Comparison of ENCODE assay signal across 13 cellular contexts in genomic region chr4:141705048-141705746, GRCh38.
DNase-seq lines count a peak whose midpoint lies in the region; ATAC-seq and TF ChIP-seq lines count a peak whose summit lies in the region.
"Had no signal": no experiment of that assay in that cellular context is flagged by ENCODE, and none has a peak within 500 bp of the region (broad histone marks: within the 10 kb centered on the region; RNA-seq: fewer than 3 reads in every experiment).

No MANE protein-coding gene starts in this region.

- no peaks in the 10 kb centered on the region for H3K27me3 ChIP-seq in CD8-positive, alpha-beta T cell (ENCODE audit: insufficient read depth, low read length)
- H3K27me3 ChIP-seq: neural progenitor cell had no signal

- DNase-seq in activated B cell treated with CpG ODN at 0.5 μM for 24 hours (no peak), NCI-H2081 (lab: John Stamatoyannopoulos, UW) (no peak), dedifferentiated amniotic fluid mesenchymal stem cell (ENCODE audit: extremely low spot score) (no peak)
- DNase-seq in CD8-positive, alpha-beta T cell = no peak
- no peak for DNase-seq in activated T-helper 2 cell treated with anti-CD3 and anti-CD28 coated beads, Interferon-gamma antibody, Interleukin-2, Interleukin-4, amounts not matched to agents 10 μg/mL and 5 μg/mL and 100 μg/mL, durations not matched to agents 14 hours and 24 hours and 36 hours (ENCODE audit: low spot score)
- DNase-seq: cerebellar nuclear complex, kidney glomerular epithelial cell, NCI-H1105 treated with DMSO at 0.1 percent for 48 hours had no signal

- TF ChIP-seq CTCF in activated B cell treated with CpG ODN at 0.5 μM for 24 hours (IDR thresholded peaks at IDR 0.05) = no peak
- TF ChIP-seq CTCF in CD8-positive, alpha-beta T cell (IDR thresholded peaks at IDR 0.05) = no peak

- H3K4me3 Mint-ChIP-seq in activated B cell treated with CpG ODN at 0.5 μM for 24 hours = peak overlapping the region; percentile 6
- H3K4me3 Mint-ChIP-seq in CD8-positive, alpha-beta T cell = no peak overlapping the region
- no peak overlapping the region for H3K4me3 Mint-ChIP-seq in activated T-helper 2 cell treated with anti-CD3 and anti-CD28 coated beads, Interferon-gamma antibody, Interleukin-2, Interleukin-4, amounts not matched to agents 10 μg/mL and 5 μg/mL and 100 μg/mL, durations not matched to agents 14 hours and 24 hours and 36 hours (ENCODE audit: low read depth)
- H3K4me3 Mint-ChIP-seq: neural progenitor cell had no signal

- no peaks in the 10 kb centered on the region for H3K36me3 Mint-ChIP-seq in activated B cell treated with CpG ODN at 0.5 μM for 24 hours (ENCODE audit: low read depth)
- H3K36me3 Mint-ChIP-seq in CD8-positive, alpha-beta T cell = no peaks in the 10 kb centered on the region
- H3K36me3 Mint-ChIP-seq in activated T-helper 2 cell treated with anti-CD3 and anti-CD28 coated beads, Interferon-gamma antibody, Interleukin-2, Interleukin-4, amounts not matched to agents 10 μg/mL and 5 μg/mL and 100 μg/mL, durations not matched to agents 14 hours and 24 hours and 36 hours (ENCODE audit: low read depth) = no peaks in the 10 kb centered on the region
- H3K36me3 Mint-ChIP-seq: neural progenitor cell had no signal

- TF ChIP-seq POLR2A in GM18505 (IDR thresholded peaks at IDR 0.05; ENCODE audit: borderline replicate concordance, extremely low read depth, insufficient read depth, insufficient read length) = no peak

- ATAC-seq in GM18505 (IDR thresholded peaks at IDR 0.05; ENCODE audit: unreplicated experiment) = peak; percentile 70
- peak; percentile 59 for ATAC-seq in GM21390 (IDR thresholded peaks at IDR 0.05; ENCODE audit: unreplicated experiment)
- peak; percentile 69 for ATAC-seq in HG03039 (IDR thresholded peaks at IDR 0.05; ENCODE audit: unreplicated experiment)
- no peak for ATAC-seq in activated B cell treated with CpG ODN at 0.5 μM for 24 hours (ENCODE audit: low read depth)
- no peak for ATAC-seq in CD8-positive, alpha-beta T cell
- ATAC-seq: Panc1 had no signal

- H3K9me3 ChIP-seq in CD8-positive, alpha-beta T cell (ENCODE audit: low read length) = no peaks in the 10 kb centered on the region

- H3K4me1 ChIP-seq in CD8-positive, alpha-beta T cell (ENCODE audit: insufficient read depth, low read length) = no peaks in the 10 kb centered on the region
- H3K4me1 ChIP-seq: neural progenitor cell had no signal

- peak overlapping the region; percentile 54 for H3K27ac Mint-ChIP-seq in activated B cell treated with CpG ODN at 0.5 μM for 24 hours
- H3K27ac Mint-ChIP-seq in CD8-positive, alpha-beta T cell = no peak overlapping the region
- H3K27ac Mint-ChIP-seq in activated T-helper 2 cell treated with anti-CD3 and anti-CD28 coated beads, Interferon-gamma antibody, Interleukin-2, Interleukin-4, amounts not matched to agents 10 μg/mL and 5 μg/mL and 100 μg/mL, durations not matched to agents 14 hours and 24 hours and 36 hours = no peak overlapping the region
- H3K27ac Mint-ChIP-seq: neural progenitor cell had no signal

- H3K27me3 Mint-ChIP-seq in activated B cell treated with CpG ODN at 0.5 μM for 24 hours = no peaks in the 10 kb centered on the region
- no peaks in the 10 kb centered on the region for H3K27me3 Mint-ChIP-seq in CD8-positive, alpha-beta T cell (ENCODE audit: low read depth)
- no peaks in the 10 kb centered on the region for H3K27me3 Mint-ChIP-seq in activated T-helper 2 cell treated with anti-CD3 and anti-CD28 coated beads, Interferon-gamma antibody, Interleukin-2, Interleukin-4, amounts not matched to agents 10 μg/mL and 5 μg/mL and 100 μg/mL, durations not matched to agents 14 hours and 24 hours and 36 hours (ENCODE audit: low read depth)

- POLR2A ChIA-PET in activated B cell treated with CpG ODN at 0.5 μM for 24 hours (lab: Charles Lee) = no interaction called here
- POLR2A ChIA-PET in CD8-positive, alpha-beta T cell (lab: Charles Lee) = no interaction called here

- no peak overlapping the region for H3K27ac ChIP-seq in CD8-positive, alpha-beta T cell (ENCODE audit: low read depth, low read length)
- H3K27ac ChIP-seq: neural progenitor cell had no signal

- peaks cover 27% of the 10 kb centered on the region for H3K4me1 Mint-ChIP-seq in activated B cell treated with CpG ODN at 0.5 μM for 24 hours
- peaks cover 10% of the 10 kb centered on the region for H3K4me1 Mint-ChIP-seq in CD8-positive, alpha-beta T cell (ENCODE audit: low read depth)
- H3K4me1 Mint-ChIP-seq in activated T-helper 2 cell treated with anti-CD3 and anti-CD28 coated beads, Interferon-gamma antibody, Interleukin-2, Interleukin-4, amounts not matched to agents 10 μg/mL and 5 μg/mL and 100 μg/mL, durations not matched to agents 14 hours and 24 hours and 36 hours (ENCODE audit: low read depth) = peaks cover 3% of the 10 kb centered on the region
- H3K4me1 Mint-ChIP-seq: neural progenitor cell had no signal

- CTCF ChIA-PET in activated B cell treated with CpG ODN at 0.5 μM for 24 hours (lab: Charles Lee) = no interaction called here
- CTCF ChIA-PET in CD8-positive, alpha-beta T cell (lab: Charles Lee) = no interaction called here

- no peaks in the 10 kb centered on the region for H3K36me3 ChIP-seq in CD8-positive, alpha-beta T cell (ENCODE audit: insufficient read depth, low read length)
- H3K36me3 ChIP-seq: neural progenitor cell had no signal

- intact Hi-C loops in activated B cell treated with CpG ODN at 0.5 μM for 24 hours (cut with micrococcal nuclease) = loop anchor here (2.0 kb wide), 1 partner anchor 68 kb away; the partner anchor contains the start of gene IL15
- intact Hi-C loops in CD8-positive, alpha-beta T cell (cut with DNase I, micrococcal nuclease) = no loop called here
- intact Hi-C loops in activated T-helper 2 cell treated with anti-CD3 and anti-CD28 coated beads, Interferon-gamma antibody, Interleukin-2, Interleukin-4, amounts not matched to agents 10 μg/mL and 5 μg/mL and 100 μg/mL, durations not matched to agents 14 hours and 24 hours and 36 hours (cut with micrococcal nuclease) = loop anchor here (5.0 kb wide), 1 partner anchor 67 kb away; no protein-coding TSS in a partner anchor

- no peak overlapping the region for H3K4me3 ChIP-seq in CD8-positive, alpha-beta T cell (ENCODE audit: low read depth, low read length)
- H3K4me3 ChIP-seq: neural progenitor cell had no signal

- H3K9me3 Mint-ChIP-seq in activated B cell treated with CpG ODN at 0.5 μM for 24 hours = peaks cover 7% of the 10 kb centered on the region
- no peaks in the 10 kb centered on the region for H3K9me3 Mint-ChIP-seq in CD8-positive, alpha-beta T cell
- H3K9me3 Mint-ChIP-seq in activated T-helper 2 cell treated with anti-CD3 and anti-CD28 coated beads, Interferon-gamma antibody, Interleukin-2, Interleukin-4, amounts not matched to agents 10 μg/mL and 5 μg/mL and 100 μg/mL, durations not matched to agents 14 hours and 24 hours and 36 hours = no peaks in the 10 kb centered on the region

Comparison
In these comparisons a context has a peak if more than half of its experiments do, and no peak if none do; other contexts are left out.
1. ATAC-seq: peak in GM18505 (single experiment), GM21390 (single experiment) and HG03039 (single experiment); none in activated B cell treated with CpG ODN at 0.5 μM for 24 hours (single experiment) and CD8-positive, alpha-beta T cell (single experiment).
2. intact Hi-C loops: an anchor here in activated B cell treated with CpG ODN at 0.5 μM for 24 hours (2.0 kb wide) and activated T-helper 2 cell treated with anti-CD3 and anti-CD28 coated beads, Interferon-gamma antibody, Interleukin-2, Interleukin-4, amounts not matched to agents 10 μg/mL and 5 μg/mL and 100 μg/mL, durations not matched to agents 14 hours and 24 hours and 36 hours (5.0 kb wide); none called in CD8-positive, alpha-beta T cell.